ENCODE assay signal across 11 cellular contexts in genomic region chr19:35288843-35289355, GRCh38. TPM values are rescaled to one million over a fixed set of nuclear protein-coding genes. Genes with fewer than 3 reads are reported as not detected.
"Had no signal": no experiment of that assay in that cellular context is flagged by ENCODE, and none has a peak within 500 bp of the region (broad histone marks: within the 10 kb centered on the region; RNA-seq: fewer than 3 reads in every experiment).

No MANE protein-coding gene starts in this region.

- H3K4me3 ChIP-seq: GM23248, HAP-1 had no signal

- H3K4me2 ChIP-seq: KMS-11 had no signal

- H3K9me3 ChIP-seq: HAP-1 had no signal

- ATAC-seq: HCT116, HepG2 had no signal

- H3K9ac ChIP-seq: GM23248, KMS-11 had no signal

- H3K27ac ChIP-seq: GM23248, HL-60, KMS-11 had no signal

- H3K4me1 ChIP-seq: HAP-1 had no signal

- H3K36me3 ChIP-seq: HAP-1 had no signal

- DNase-seq: GM23248, GOT3, H7, KBM-7 had no signal

- H2AFZ ChIP-seq: GM23248 had no signal

RNA-seq across cellular contexts. Expression of gene MAG, which starts 3.1 kb away (rescaled TPM):
- total RNA-seq: GM23248, H4, HT1080 had no signal

RNA-seq across cellular contexts. Expression of gene HAMP, which starts 6.6 kb away (rescaled TPM):
- total RNA-seq: GM23248, H7, HT1080 had no signal

RNA-seq across cellular contexts. Expression of gene CD22, which starts 40.1 kb away (rescaled TPM):
- total RNA-seq: GM23248, H7 had no signal

RNA-seq across cellular contexts. Expression of gene LSR, which starts 40.1 kb away (rescaled TPM):
- total RNA-seq: GM23248 had no signal
